ENCODE assay signal across 8 cellular contexts in genomic region chr3:19947549-19948071, GRCh38. TPM values are rescaled to one million over a fixed set of nuclear protein-coding genes. Genes with fewer than 3 reads are reported as not detected.
DNase-seq lines count a peak whose midpoint lies in the region; TF ChIP-seq lines count a peak whose summit lies in the region.

No MANE protein-coding gene starts in this region.

- H2AFZ ChIP-seq in GM23248 (peak overlapping the region; percentile 72), Loucy (ENCODE audit: low read length) (peak overlapping the region; percentile 63)

- H3K4me1 ChIP-seq in GM23248 (ENCODE audit: insufficient read depth) (peaks cover 30% of the 10 kb centered on the region), Loucy (ENCODE audit: insufficient read depth, low read length, poor library complexity, severe bottlenecking) (peaks cover 48% of the 10 kb centered on the region), spleen (peaks cover 41 to 63% (median 47%) of the 10 kb centered on the region in 6 donors)

- in situ Hi-C loops in GM23248 (cut with MboI), result no loop called here

- H3K27ac Mint-ChIP-seq in MCF 10A (ENCODE audit: low read depth, unreplicated experiment), result peak overlapping the region; percentile 98
- peak overlapping the region; percentile 90 to 99 (median 96) for H3K27ac Mint-ChIP-seq in immature natural killer cell

- POLR2A ChIA-PET in MCF 10A (lab: Yijun Ruan, JAX), result interaction anchor here (0.6 to 2.7 kb wide), 15 partner anchors 10 to 241 kb away, joined by 3 to 26 read pairs (median 3); partner anchors contain the start of genes KAT2B and SGO1

- H3K9ac ChIP-seq in GM23248, result peak overlapping the region; percentile 96
- peak overlapping the region; percentile 83 for H3K9ac ChIP-seq in Loucy (ENCODE audit: low read depth, low read length, poor library complexity, severe bottlenecking)

- 1 to 2% methylated on average over 23 to 26 of the region's 27 CpGs for WGBS in GM23248 (ENCODE audit: low coverage in 1 of 2, low lambda C conversion rate in 2 of 2, missing lambda C conversion rate in 2 of 2), 2 experiments
- 0 to 1% (median 0%) methylated on average over 18 to 27 of the region's 27 CpGs for WGBS in spleen, 5 donors

- H3K4me1 Mint-ChIP-seq in MCF 10A (ENCODE audit: insufficient read depth, unreplicated experiment), result peaks cover 14% of the 10 kb centered on the region
- peaks cover 55 to 74% of the 10 kb centered on the region in 2 donors for H3K4me1 Mint-ChIP-seq in immature natural killer cell

- no peaks in the 10 kb centered on the region for H3K27me3 ChIP-seq in GM23248 (replicated peaks; ENCODE audit: insufficient read depth)
- H3K27me3 ChIP-seq in Loucy (ENCODE audit: insufficient read depth, low read length, poor library complexity, severe bottlenecking), result no peaks in the 10 kb centered on the region
- H3K27me3 ChIP-seq in spleen (replicated peaks in 1 of 7), result no peaks in the 10 kb centered on the region

- H3K4me2 ChIP-seq in GM23248 (ENCODE audit: unreplicated experiment), result peak overlapping the region; percentile 93
- H3K4me2 ChIP-seq in Loucy (ENCODE audit: low read depth, low read length, poor library complexity, severe bottlenecking), result peak overlapping the region; percentile 83

- H3K27me3 Mint-ChIP-seq in MCF 10A (ENCODE audit: insufficient read depth, unreplicated experiment) (no peaks in the 10 kb centered on the region), immature natural killer cell (ENCODE audit: low read depth in 3 of 3) (peaks cover 13 to 15% (median 13%) of the 10 kb centered on the region in 3 donors)

- H3K9me2 ChIP-seq in GM23248 (ENCODE audit: insufficient read depth) (no peaks in the 10 kb centered on the region), Loucy (replicated peaks; ENCODE audit: low read depth, low read length) (no peaks in the 10 kb centered on the region)

- H3K4me3 Mint-ChIP-seq in MCF 10A (ENCODE audit: unreplicated experiment), result peak overlapping the region; percentile 85
- peak overlapping the region; percentile 92 to 98 (median 95) for H3K4me3 Mint-ChIP-seq in immature natural killer cell

- H3K4me3 ChIP-seq in GM23248, result peak overlapping the region; percentile 85
- peak overlapping the region; percentile 98 for H3K4me3 ChIP-seq in Loucy (ENCODE audit: low read length, poor library complexity, severe bottlenecking)
- peak overlapping the region; percentile 79 to 94 (median 88) for H3K4me3 ChIP-seq in spleen

- H3K27ac ChIP-seq in GM23248 (peak overlapping the region; percentile 91), spleen (peak overlapping the region; percentile 91 to 99 (median 98))

- peak; percentile 40 for DNase-seq in Daoy (ENCODE audit: low read depth)
- peak; percentile 80 for DNase-seq in GM23248
- DNase-seq in UCSD-AML1 (lab: John Stamatoyannopoulos, UW; ENCODE audit: unreplicated experiment), result peak; percentile 64
- DNase-seq in MCF 10A (ENCODE audit: unreplicated experiment), result peak; percentile 60
- DNase-seq in immature natural killer cell, result peak; percentile 34 to 45 (median 44)
- DNase-seq in spleen, result no peak
- DNase-seq in NCI-H1048 (lab: John Stamatoyannopoulos, UW), result no peak

- H3K9me3 ChIP-seq in GM23248 (ENCODE audit: low read depth), result no peaks in the 10 kb centered on the region
- no peaks in the 10 kb centered on the region for H3K9me3 ChIP-seq in Loucy (ENCODE audit: insufficient read depth, low read depth, low read length)
- no peaks in the 10 kb centered on the region for H3K9me3 ChIP-seq in spleen

- H3K9me3 Mint-ChIP-seq in MCF 10A (ENCODE audit: unreplicated experiment) (no peaks in the 10 kb centered on the region), immature natural killer cell (no peaks in the 10 kb centered on the region)

- CTCF ChIA-PET in MCF 10A (lab: Yijun Ruan, JAX), result interaction anchor here (0.5 to 0.8 kb wide), 5 partner anchors 28 to 680 kb away, joined by 3 to 4 read pairs (median 3); no protein-coding TSS in a partner anchor

- H3K36me3 Mint-ChIP-seq in MCF 10A (ENCODE audit: insufficient read depth, unreplicated experiment), result peaks cover 27% of the 10 kb centered on the region
- peaks cover 0 to 5% (median 0%) of the 10 kb centered on the region in 3 donors for H3K36me3 Mint-ChIP-seq in immature natural killer cell

- peaks cover 9% of the 10 kb centered on the region; the same call in 1 of the 2 replicates for H4K20me1 ChIP-seq in GM23248 (ENCODE audit: insufficient read depth)
- H4K20me1 ChIP-seq in Loucy (ENCODE audit: insufficient read depth, low read length, poor library complexity, severe bottlenecking), result peaks cover 54% of the 10 kb centered on the region

- BruUV-seq in MCF 10A (replicated peaks; lab: Mats Ljungman, UMichigan), result no TSS peak

- no peak for TF ChIP-seq POLR2A in spleen (IDR thresholded peaks at IDR 0.05)

- H3F3A ChIP-seq in GM23248 (ENCODE audit: insufficient read depth), result peaks cover 14% of the 10 kb centered on the region; the same call in 1 of the 2 replicates
- H3F3A ChIP-seq in Loucy (ENCODE audit: low read depth), result 0 out of 2 replicates have a peak, but pooled peaks cover 4% of the 10 kb centered on the region

- intact Hi-C loops in MCF 10A (cut with micrococcal nuclease) (loop anchor here (2.0 kb wide), 1 partner anchor 93 kb away; the partner anchor contains the start of gene KAT2B), spleen (cut with DNase I; ENCODE audit: low total_unique reads) (loop anchor here (10.0 kb wide), 1 partner anchor 97 kb away; the partner anchor contains the start of gene KAT2B)

- H3K36me3 ChIP-seq in GM23248 (ENCODE audit: low read depth) (peaks cover 5% of the 10 kb centered on the region; the same call in 1 of the 2 replicates), Loucy (ENCODE audit: insufficient read depth, low read length) (peaks cover 9% of the 10 kb centered on the region), spleen (peaks cover 0 to 24% (median 9%) of the 10 kb centered on the region in 6 donors)

- TF ChIP-seq CTCF in Loucy (conservative IDR thresholded peaks at IDR 0.05; ENCODE audit: low read length) (no peak), MCF 10A (IDR thresholded peaks at IDR 0.05; ENCODE audit: unreplicated experiment) (no peak), spleen (IDR thresholded peaks at IDR 0.05 in 8 of 11, conservative IDR thresholded peaks at IDR 0.05 in 3 of 11) (no peak)

- H3K79me2 ChIP-seq in GM23248 (ENCODE audit: insufficient read depth), result peaks cover 53% of the 10 kb centered on the region
- H3K79me2 ChIP-seq in Loucy (ENCODE audit: insufficient read depth, low read length), result peaks cover 67% of the 10 kb centered on the region

RNA-seq across cellular contexts. Expression of gene RAB5A, which starts 0.7 kb away (rescaled TPM):
- total RNA-seq in Daoy (2014; rRNA removed; shearing (Covaris generic)), result 19.2 TPM in 2 replicates
- total RNA-seq in GM23248 (2014; rRNA removed; shearing (Covaris generic)), result 56.5 and 94.9 TPM in 2 replicates
- polyA plus RNA-seq in GM23248 (2016; fragmentation: Nextera tagmentation; extraction: Ambion mirVana) (78.9 and 80.9 TPM in 2 replicates), immature natural killer cell (10 to 100 TPM; 33.0 to 50.8 (median 47.3) TPM), spleen (10 to 100 TPM; 17.6 to 24.0 (median 20.8) TPM)
- total RNA-seq in MCF 10A (2022) (89.8 and 102 TPM in 2 replicates), spleen (10 to 100 TPM; 58.5 to 83.1 (median 64.3) TPM)

RNA-seq across cellular contexts. Expression of gene EFHB, which starts 13.6 kb away (rescaled TPM):
- total RNA-seq in Daoy (2014; rRNA removed; shearing (Covaris generic)), result 0.65 TPM in 1 of 2 replicates, not detected in the other
- total RNA-seq in GM23248 (2014; rRNA removed; shearing (Covaris generic)), result 0.13 and 2.9 TPM in 2 replicates
- polyA plus RNA-seq in GM23248 (2016; fragmentation: Nextera tagmentation; extraction: Ambion mirVana), result 1.0 and 1.3 TPM in 2 replicates
- total RNA-seq in MCF 10A (2022), result 1.4 and 1.5 TPM in 2 replicates
- polyA plus RNA-seq in immature natural killer cell, result 1 to 10 TPM in 1 of 3 donors, under 1 TPM in 1, not detected in 1; 0.52 to 1.3 TPM
- 1 to 10 TPM in 3 of 7 donors, under 1 TPM in 2, not detected in 2; 0.83 to 2.7 (median 1.2) TPM for total RNA-seq in spleen
- polyA plus RNA-seq in spleen, result 1 to 10 TPM; 1.0 to 2.0 (median 1.9) TPM

Comparison
In these comparisons a context has a peak if more than half of its experiments do, and no peak if none do; other contexts are left out.
1. DNase-seq: peak in Daoy (single experiment), GM23248 (single experiment), UCSD-AML1 (single experiment), MCF 10A (single experiment) and immature natural killer cell (3 of 3); none in spleen (single experiment) and NCI-H1048 (single experiment).
2. Peak in every context shown above with its lines, with median percentiles within 50 percentile points of each other: H3K4me3 ChIP-seq.